In genomic region chr3:179526989-179527391, GRCh38 we compare ENCODE assay signal across 9 cellular contexts. TPM values are rescaled to one million over a fixed set of nuclear protein-coding genes. Genes with fewer than 3 reads are reported as not detected.
DNase-seq lines count a peak whose midpoint lies in the region; ATAC-seq lines count a peak whose summit lies in the region.
"Had no signal": no experiment of that assay in that cellular context is flagged by ENCODE, and none has a peak within 500 bp of the region (broad histone marks: within the 10 kb centered on the region; RNA-seq: fewer than 3 reads in every experiment).

No MANE protein-coding gene starts in this region.

- H3K9ac ChIP-seq in NT2/D1 (ENCODE audit: insufficient read length, low read depth) (peak overlapping the region; percentile 84), neuronal stem cell (ENCODE audit: low read depth, low read length, poor library complexity) (no peak overlapping the region)

- H4K8ac ChIP-seq in neuronal stem cell (ENCODE audit: low read depth, low read length): no peak overlapping the region

- H3K4me3 Mint-ChIP-seq in stimulated activated memory B cell treated with anti-CD40 and anti-IgM and Interleukin-4, amounts not matched to agents 10 μg/mL and 1 μg/mL and 100 μg/mL, for 72 hours: no peak overlapping the region

- H3K9me3 ChIP-seq in NT2/D1 (ENCODE audit: insufficient read depth, low read length): peaks cover 5% of the 10 kb centered on the region; the same call in 1 of the 2 replicates
- H3K9me3 ChIP-seq in neuronal stem cell (replicated peaks in 1 of 2; ENCODE audit: control insufficient read depth in 2 of 2, insufficient read depth in 1 of 2, low read depth in 1 of 2, low read length in 2 of 2): no peaks in the 10 kb centered on the region

- no peak overlapping the region for H2AK5ac ChIP-seq in neuronal stem cell (ENCODE audit: low read depth, low read length)

- no peaks in the 10 kb centered on the region for H3K9me3 Mint-ChIP-seq in stimulated activated memory B cell treated with anti-CD40 and anti-IgM and Interleukin-4, amounts not matched to agents 10 μg/mL and 1 μg/mL and 100 μg/mL, for 72 hours

- no peak overlapping the region for H3K4ac ChIP-seq in neuronal stem cell (ENCODE audit: low read length)

- H2BK120ac ChIP-seq in neuronal stem cell (ENCODE audit: low read depth, low read length): no peak overlapping the region

- ATAC-seq in stimulated activated memory B cell treated with anti-CD40 and anti-IgM and Interleukin-4, amounts not matched to agents 10 μg/mL and 1 μg/mL and 100 μg/mL, for 72 hours: no peak
- ATAC-seq in HG02610 (IDR thresholded peaks at IDR 0.05; ENCODE audit: unreplicated experiment): no peak

- no peak overlapping the region for H3K14ac ChIP-seq in neuronal stem cell (ENCODE audit: low read length)

- WGBS in neuronal stem cell (ENCODE audit: extremely low coverage in 2 of 2, insufficient read length in 2 of 2, insufficient replicate concordance in 1 of 2), 2 donors: no CpG with 5 or more reads among the region's 3 CpGs

- H2BK5ac ChIP-seq in neuronal stem cell (ENCODE audit: low read length): no peak overlapping the region

- no peaks in the 10 kb centered on the region for H3K4me1 ChIP-seq in NT2/D1 (ENCODE audit: insufficient read depth, insufficient read length)
- peaks cover 5 to 13% of the 10 kb centered on the region in 2 donors for H3K4me1 ChIP-seq in neuronal stem cell (ENCODE audit: control insufficient read depth in 2 of 2, insufficient read depth in 1 of 2, low read depth in 1 of 2, low read length in 2 of 2)

- in situ Hi-C loops in G401 (cut with HindIII; ENCODE audit: low sequenced_read_pairs): no loop called here

- H3K18ac ChIP-seq in neuronal stem cell (ENCODE audit: low read length): no peak overlapping the region

- H3K36me3 ChIP-seq in NT2/D1 (ENCODE audit: insufficient read depth, insufficient read length, low read length): no peaks in the 10 kb centered on the region
- H3K36me3 ChIP-seq in neuronal stem cell (replicated peaks in 1 of 2; ENCODE audit: control insufficient read depth in 2 of 2, insufficient read depth in 2 of 2, low read length in 2 of 2): no peaks in the 10 kb centered on the region

- no peak overlapping the region for H4K91ac ChIP-seq in neuronal stem cell (ENCODE audit: low read depth, low read length, poor library complexity)

- no peaks in the 10 kb centered on the region for H3K36me3 Mint-ChIP-seq in stimulated activated memory B cell treated with anti-CD40 and anti-IgM and Interleukin-4, amounts not matched to agents 10 μg/mL and 1 μg/mL and 100 μg/mL, for 72 hours

- no peak overlapping the region for H3K4me2 ChIP-seq in neuronal stem cell (ENCODE audit: insufficient read depth, low read length, poor library complexity, severe bottlenecking)

- H3K23ac ChIP-seq in neuronal stem cell (ENCODE audit: low read depth, low read length, poor library complexity): no peak overlapping the region

- H3K27ac Mint-ChIP-seq in stimulated activated memory B cell treated with anti-CD40 and anti-IgM and Interleukin-4, amounts not matched to agents 10 μg/mL and 1 μg/mL and 100 μg/mL, for 72 hours: no peak overlapping the region

- no peaks in the 10 kb centered on the region for H3K27me3 Mint-ChIP-seq in stimulated activated memory B cell treated with anti-CD40 and anti-IgM and Interleukin-4, amounts not matched to agents 10 μg/mL and 1 μg/mL and 100 μg/mL, for 72 hours

- peak; percentile 10 for DNase-seq in G401 (ENCODE audit: low spot score)
- peak; percentile 90 for DNase-seq in NT2/D1 (ENCODE audit: low read depth, low spot score)
- DNase-seq in fibroblast of the conjunctiva (ENCODE audit: low read depth): peak; percentile 24
- DNase-seq in neuronal stem cell (ENCODE audit: low spot score): peak; percentile 18
- DNase-seq in HUDEP-2 (lab: John Stamatoyannopoulos, UW; ENCODE audit: unreplicated experiment in 76 of 76): no peak
- no peak for DNase-seq in activated T-cell treated with anti-CD3 and anti-CD28 coated beads, Interleukin-2, amount 50 U/mL, for 1 hour

- H2BK12ac ChIP-seq in neuronal stem cell (ENCODE audit: low read length): no peak overlapping the region

- no peaks in the 10 kb centered on the region for H3K4me1 Mint-ChIP-seq in stimulated activated memory B cell treated with anti-CD40 and anti-IgM and Interleukin-4, amounts not matched to agents 10 μg/mL and 1 μg/mL and 100 μg/mL, for 72 hours

- no peak overlapping the region for H2BK15ac ChIP-seq in neuronal stem cell (ENCODE audit: low read length)

- H3K27ac ChIP-seq in neuronal stem cell (replicated peaks; ENCODE audit: low read length): peak overlapping the region; percentile 57
- H3K27ac ChIP-seq: epithelial cell of prostate had no signal

- no peaks in the 10 kb centered on the region for H3K27me3 ChIP-seq in NT2/D1 (ENCODE audit: insufficient read depth, insufficient read length)
- no peaks in the 10 kb centered on the region for H3K27me3 ChIP-seq in neuronal stem cell (ENCODE audit: control insufficient read depth in 3 of 3, insufficient read depth in 3 of 3, low read depth in 1 of 3, low read length in 3 of 3)

- peak overlapping the region; percentile 95 for H2AFZ ChIP-seq in neuronal stem cell (ENCODE audit: low read length)

- no peaks in the 10 kb centered on the region for H3K79me1 ChIP-seq in neuronal stem cell (ENCODE audit: low read depth, low read length)

- H3K4me3 ChIP-seq in NT2/D1 (ENCODE audit: insufficient read length, low read depth): peak overlapping the region; percentile 16
- peak overlapping the region in 1 of 2 donors; percentile 46 for H3K4me3 ChIP-seq in neuronal stem cell (ENCODE audit: low read length in 2 of 2)

RNA-seq across cellular contexts. Expression of gene ACTL6A, which starts 35.7 kb away (rescaled TPM):
- total RNA-seq in G401 (2014; rRNA removed; shearing (Covaris generic)): 84.7 and 120 TPM in 2 replicates
- 75.9 TPM for polyA plus RNA-seq in neuronal stem cell (2013, experiment 1 of 2)
- polyA plus RNA-seq in neuronal stem cell (2013, experiment 2 of 2): 75.0 TPM

Comparison
In these comparisons a context has a peak if more than half of its experiments do, and no peak if none do; other contexts are left out.
1. DNase-seq: peak in G401 (single experiment), NT2/D1 (single experiment), fibroblast of the conjunctiva (single experiment) and neuronal stem cell (single experiment); none in HUDEP-2 (0 of 76) and activated T-cell treated with anti-CD3 and anti-CD28 coated beads, Interleukin-2, amount 50 U/mL, for 1 hour (single experiment).